ENCODE assay signal across 7 cellular contexts in the genomic region with DNA sequence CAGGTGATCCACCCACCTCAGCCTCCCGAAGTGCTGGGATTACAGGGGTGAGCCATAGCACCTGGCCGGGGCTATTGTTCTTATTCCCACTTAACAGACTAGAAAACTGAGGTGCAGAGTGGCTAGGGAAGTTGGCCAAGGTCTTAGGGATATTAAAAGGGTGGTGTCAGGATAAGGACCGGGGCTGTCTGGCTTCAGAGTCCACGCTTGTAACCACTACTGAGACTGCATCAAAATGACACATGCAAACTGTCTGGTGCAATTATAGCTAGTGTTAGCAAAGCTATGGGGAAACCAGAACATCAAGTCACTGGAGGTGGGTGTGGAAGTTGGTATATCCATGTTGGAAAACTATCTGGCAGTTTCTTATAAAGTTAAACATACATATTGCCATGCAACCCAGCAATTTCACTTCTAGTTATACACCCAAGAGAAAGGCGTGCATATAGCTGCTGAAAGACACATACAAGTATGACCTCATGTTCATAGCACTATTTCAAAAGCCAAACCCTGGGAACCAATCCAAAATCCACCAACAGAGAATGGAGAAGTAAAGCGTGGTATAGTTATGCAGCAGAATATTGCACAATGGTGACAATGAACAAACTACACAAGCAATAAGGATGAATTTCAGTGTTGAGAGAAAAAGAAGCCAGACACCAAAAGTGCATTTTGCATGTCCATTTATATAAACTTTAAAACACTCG. TPM values are rescaled to one million over a fixed set of nuclear protein-coding genes. Genes with fewer than 3 reads are reported as not detected.
A peak's percentile ranks its signal among the peaks of the same experiment; 100 is the strongest.
DNase-seq lines count a peak whose midpoint lies in the region; ATAC-seq, FAIRE-seq and TF ChIP-seq lines count a peak whose summit lies in the region.

No MANE protein-coding gene starts in this region.

- intact Hi-C loops in left ventricle myocardium superior (cut with micrococcal nuclease): no loop called here

- H3K4me3 ChIP-seq in thoracic aorta: no peak overlapping the region

- no peak for TF ChIP-seq CTCF in thoracic aorta (IDR thresholded peaks at IDR 0.05)

- H3K27me3 ChIP-seq in thoracic aorta (replicated peaks; ENCODE audit: insufficient read depth): no peaks in the 10 kb centered on the region

- no peaks in the 10 kb centered on the region for H3K36me3 ChIP-seq in thoracic aorta

- DNase-seq in HTR-8/SVneo (ENCODE audit: insufficient read length, low spot score): peak; percentile 21
- peak; percentile 98 for DNase-seq in SKM-1 treated with dmso at 0.1 percent for 144 hours (lab: John Stamatoyannopoulos, UW; ENCODE audit: unreplicated experiment)
- DNase-seq in left ventricle myocardium superior: no peak
- peak; percentile 44 for DNase-seq in thoracic aorta (ENCODE audit: low spot score)
- no peak for DNase-seq in stimulated activated CD4-positive, alpha-beta T cell treated with anti-CD3 and anti-CD28 coated beads, Interleukin-1b, Interleukin-23, amount 100 ng/mL, for 48 hours
- no peak for DNase-seq in NCI-H1417 treated with DMSO at 0.1 percent for 48 hours (lab: John Stamatoyannopoulos, UW)
- DNase-seq in RKO (ENCODE audit: low spot score): no peak

- H3K27ac ChIP-seq in thoracic aorta: no peak overlapping the region

- FAIRE-seq in HTR-8/SVneo (lab: Jason Lieb, UNC): no peak

- H3K4me1 ChIP-seq in thoracic aorta (ENCODE audit: control insufficient read depth in 1 of 2, low read depth in 2 of 2): peaks cover 36 to 57% of the 10 kb centered on the region in 2 donors

- ATAC-seq in left ventricle myocardium superior: peak; percentile 87
- ATAC-seq in thoracic aorta (ENCODE audit: insufficient number of reproducible peaks, low FRiP score, low read depth): peak; percentile 58

- H3K9me3 ChIP-seq in thoracic aorta: no peaks in the 10 kb centered on the region

RNA-seq across cellular contexts. Expression of a gene that starts 33.9 kb away (rescaled TPM):
- total RNA-seq in left ventricle myocardium superior: 9.6 TPM
- total RNA-seq in thoracic aorta: 10 to 100 TPM; 14.6 to 17.4 TPM

Comparison
In these comparisons a context has a peak if more than half of its experiments do, and no peak if none do; other contexts are left out.
1. DNase-seq: peak in HTR-8/SVneo (single experiment), SKM-1 treated with dmso at 0.1 percent for 144 hours (single experiment) and thoracic aorta (single experiment); none in left ventricle myocardium superior (single experiment), stimulated activated CD4-positive, alpha-beta T cell treated with anti-CD3 and anti-CD28 coated beads, Interleukin-1b, Interleukin-23, amount 100 ng/mL, for 48 hours (single experiment), NCI-H1417 treated with DMSO at 0.1 percent for 48 hours (single experiment) and RKO (single experiment).